ENCODE assay signal across 1 cellular context in the genomic region with DNA sequence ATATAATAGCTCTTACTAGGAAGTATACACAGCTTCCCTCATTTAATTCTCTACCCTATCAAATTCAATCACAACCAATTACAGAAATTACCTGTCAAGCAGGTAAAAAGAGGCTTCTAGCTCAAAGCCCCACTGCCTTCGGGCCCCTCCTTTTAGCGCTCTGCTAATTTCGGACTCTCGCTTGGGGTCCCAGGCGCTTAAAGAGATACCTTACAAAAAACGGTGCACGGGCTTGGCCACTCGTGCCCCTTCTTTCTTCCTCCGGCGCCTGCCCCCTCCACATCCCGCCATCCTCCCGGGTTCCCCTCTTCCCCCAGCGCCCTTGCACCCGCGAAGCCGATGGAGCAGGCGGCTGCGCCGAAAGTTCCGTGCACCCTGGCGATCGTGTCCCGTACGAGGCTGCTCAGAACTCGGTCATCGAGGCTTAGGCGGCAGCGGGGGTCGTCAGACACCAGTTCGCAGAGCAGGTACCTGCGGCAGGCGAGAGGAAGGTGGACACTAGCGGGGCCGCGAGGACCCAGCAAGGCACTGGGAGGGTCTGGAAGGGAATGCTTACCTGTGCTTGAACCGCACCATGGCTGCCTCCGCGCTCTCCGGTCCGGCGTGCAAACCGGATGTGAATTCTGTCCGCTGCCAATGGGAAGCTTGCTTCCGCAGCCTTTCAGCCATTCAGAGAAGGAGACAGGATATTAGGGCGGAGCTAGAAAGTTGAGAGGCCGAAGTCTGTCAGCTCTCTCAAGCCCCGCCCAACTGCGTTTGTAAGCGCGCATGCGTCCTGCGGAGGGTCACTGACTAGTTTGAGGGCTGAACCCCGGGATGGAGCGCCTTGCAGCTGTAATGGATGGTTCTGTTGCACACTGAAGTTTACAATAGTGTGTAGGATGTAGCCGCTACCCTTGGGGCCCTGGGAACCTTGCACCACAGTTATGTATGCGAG.
TF ChIP-seq lines count a peak whose summit lies in the region.

A gene with protein sequence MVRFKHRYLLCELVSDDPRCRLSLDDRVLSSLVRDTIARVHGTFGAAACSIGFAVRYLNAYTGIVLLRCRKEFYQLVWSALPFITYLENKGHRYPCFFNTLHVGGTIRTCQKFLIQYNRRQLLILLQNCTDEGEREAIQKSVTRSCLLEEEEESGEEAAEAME (minus strand): TSS at position 616 of the 937 bp plus-strand sequence. CDS start 40 bp downstream, at position 576.

TF ChIP-seq in GM12878, 131 proteins besides CTCF, POLR2A, EP300 and RAD21 (continued from another document):
- TF ChIP-seq, protein P1, sequence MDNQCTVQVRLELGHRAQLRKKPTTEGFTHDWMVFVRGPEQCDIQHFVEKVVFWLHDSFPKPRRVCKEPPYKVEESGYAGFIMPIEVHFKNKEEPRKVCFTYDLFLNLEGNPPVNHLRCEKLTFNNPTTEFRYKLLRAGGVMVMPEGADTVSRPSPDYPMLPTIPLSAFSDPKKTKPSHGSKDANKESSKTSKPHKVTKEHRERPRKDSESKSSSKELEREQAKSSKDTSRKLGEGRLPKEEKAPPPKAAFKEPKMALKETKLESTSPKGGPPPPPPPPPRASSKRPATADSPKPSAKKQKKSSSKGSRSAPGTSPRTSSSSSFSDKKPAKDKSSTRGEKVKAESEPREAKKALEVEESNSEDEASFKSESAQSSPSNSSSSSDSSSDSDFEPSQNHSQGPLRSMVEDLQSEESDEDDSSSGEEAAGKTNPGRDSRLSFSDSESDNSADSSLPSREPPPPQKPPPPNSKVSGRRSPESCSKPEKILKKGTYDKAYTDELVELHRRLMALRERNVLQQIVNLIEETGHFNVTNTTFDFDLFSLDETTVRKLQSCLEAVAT (IDR thresholded peaks at IDR 0.05) = peak; percentile 42; the same call in 1 of the 2 replicates
- no peak for TF ChIP-seq RAD51 (IDR thresholded peaks at IDR 0.05)
